ENCODE assay signal across 8 cellular contexts in the genomic region with DNA sequence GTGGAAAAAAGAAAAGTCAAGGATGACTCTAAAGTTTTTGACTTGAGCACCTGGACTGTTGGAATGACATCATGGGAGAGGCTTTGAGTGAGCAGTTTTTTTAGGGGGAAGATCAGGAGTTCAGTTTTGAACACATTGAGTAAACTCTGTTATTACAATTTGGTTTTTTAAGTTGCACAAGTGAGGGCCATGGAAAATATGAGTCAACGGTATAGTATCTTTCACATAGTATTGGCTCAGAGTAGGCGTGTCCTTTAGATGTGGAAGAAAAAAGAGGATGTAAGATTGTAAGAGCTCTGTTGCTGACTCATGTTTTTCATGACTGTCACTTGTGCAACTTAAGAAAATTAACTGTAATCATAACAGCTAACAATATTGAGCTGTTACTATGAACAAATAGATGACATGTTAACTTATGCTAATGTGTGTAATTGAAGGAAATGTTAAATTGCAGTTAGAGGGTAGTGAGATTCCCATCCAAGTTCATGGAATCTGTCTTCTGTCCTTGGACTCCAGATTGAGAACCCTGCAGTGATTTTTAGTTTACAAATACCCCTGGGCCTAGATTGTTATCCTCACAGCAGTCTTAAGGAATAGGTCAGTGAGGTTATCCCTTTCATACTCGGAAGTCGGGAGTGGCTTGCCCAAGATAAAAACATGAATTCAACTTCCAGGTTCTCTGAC. TPM values are rescaled to one million over a fixed set of nuclear protein-coding genes. Genes with fewer than 3 reads are reported as not detected.
A peak's percentile ranks its signal among the peaks of the same experiment; 100 is the strongest.
DNase-seq lines count a peak whose midpoint lies in the region; ATAC-seq and TF ChIP-seq lines count a peak whose summit lies in the region.

No MANE protein-coding gene starts in this region.

- no peaks in the 10 kb centered on the region for H3K9me3 Mint-ChIP-seq in neural progenitor cell

- H3F3A ChIP-seq in neural progenitor cell (ENCODE audit: low read depth): no peaks in the 10 kb centered on the region

- no peak overlapping the region for H3K4me3 ChIP-seq in SK-N-MC
- no peak overlapping the region for H3K4me3 ChIP-seq in fibroblast of lung (replicated peaks in 1 of 4; ENCODE audit: control extremely low read depth in 1 of 4, insufficient read depth in 1 of 4, low read depth in 3 of 4, low read length in 4 of 4)
- H3K4me3 ChIP-seq in skeletal muscle cell (ENCODE audit: low read depth, low read length): no peak overlapping the region
- no peak overlapping the region for H3K4me3 ChIP-seq in neural progenitor cell

- no peaks in the 10 kb centered on the region for H3K36me3 Mint-ChIP-seq in neural progenitor cell

- H3K9ac ChIP-seq in SK-N-MC (ENCODE audit: insufficient read length) (no peak overlapping the region), fibroblast of lung (ENCODE audit: insufficient read depth, low read length) (no peak overlapping the region), neural progenitor cell (no peak overlapping the region)

- H3K4me2 ChIP-seq in fibroblast of lung (ENCODE audit: extremely low read depth, insufficient read depth, low read length) (peak overlapping the region; percentile 13), neural progenitor cell (no peak overlapping the region)

- H3K27me3 ChIP-seq in fibroblast of lung (ENCODE audit: control insufficient read depth, insufficient read depth, low read length) (no peaks in the 10 kb centered on the region), neural progenitor cell (no peaks in the 10 kb centered on the region)

- no peaks in the 10 kb centered on the region for H3K9me3 ChIP-seq in SK-N-MC (ENCODE audit: low read depth, low read length)
- no peaks in the 10 kb centered on the region for H3K9me3 ChIP-seq in fibroblast of lung (ENCODE audit: control insufficient read depth, insufficient read depth, low read depth, low read length)
- H3K9me3 ChIP-seq in neural progenitor cell (ENCODE audit: low read depth): no peaks in the 10 kb centered on the region

- H4K20me1 ChIP-seq in fibroblast of lung (ENCODE audit: control insufficient read depth, extremely low read depth, insufficient read depth, low read length): no peaks in the 10 kb centered on the region
- no peaks in the 10 kb centered on the region for H4K20me1 ChIP-seq in neural progenitor cell (ENCODE audit: low read depth)

- peak; percentile 77 for DNase-seq in COLO829 (ENCODE audit: low spot score)
- DNase-seq in SK-N-MC (ENCODE audit: low read depth, low spot score): peak; percentile 35
- DNase-seq in fibroblast of lung (ENCODE audit: low read depth in 2 of 2): peak; percentile 98 to 100
- peak; percentile 99 for DNase-seq in skeletal muscle cell (ENCODE audit: low read depth)
- DNase-seq in neural progenitor cell (ENCODE audit: low spot score): no peak
- DNase-seq in DMS79 treated with DMSO at 0.1 percent for 48 hours (lab: John Stamatoyannopoulos, UW): no peak

- H3K4me3 Mint-ChIP-seq in neural progenitor cell: no peak overlapping the region

- peaks cover 17% of the 10 kb centered on the region for H3K4me1 ChIP-seq in fibroblast of lung (ENCODE audit: control insufficient read depth, extremely low read depth, insufficient read depth, low read length)
- no peaks in the 10 kb centered on the region for H3K4me1 ChIP-seq in neural progenitor cell

- H3K27ac ChIP-seq in SK-N-MC (no peak overlapping the region), fibroblast of lung (ENCODE audit: insufficient read depth, low read length) (peak overlapping the region; percentile 91), neural progenitor cell (no peak overlapping the region)

- no peak overlapping the region for H2AFZ ChIP-seq in fibroblast of lung (ENCODE audit: low read length)
- H2AFZ ChIP-seq in neural progenitor cell (replicated peaks): no peak overlapping the region

- peak; percentile 89 for ATAC-seq in GM19324 (IDR thresholded peaks at IDR 0.05; ENCODE audit: low FRiP score, unreplicated experiment)
- peak; percentile 92 for ATAC-seq in HG03175 (IDR thresholded peaks at IDR 0.05; ENCODE audit: unreplicated experiment)

- TF ChIP-seq CTCF in fibroblast of lung (conservative IDR thresholded peaks at IDR 0.05 in 1 of 2, IDR thresholded peaks at IDR 0.05 in 1 of 2; ENCODE audit: low read depth in 1 of 2, low read length in 2 of 2) (no peak), neural progenitor cell (IDR thresholded peaks at IDR 0.05) (no peak)

- no peaks in the 10 kb centered on the region for H3K27me3 Mint-ChIP-seq in neural progenitor cell (ENCODE audit: insufficient read depth, low read depth)

- peaks cover 2% of the 10 kb centered on the region for H3K4me1 Mint-ChIP-seq in neural progenitor cell

- H3K27ac Mint-ChIP-seq in neural progenitor cell: no peak overlapping the region

- H3K36me3 ChIP-seq in SK-N-MC (ENCODE audit: insufficient read depth, low read length): no peaks in the 10 kb centered on the region
- H3K36me3 ChIP-seq in fibroblast of lung (ENCODE audit: control insufficient read depth, insufficient read depth, low read length): no peaks in the 10 kb centered on the region
- H3K36me3 ChIP-seq in neural progenitor cell: no peaks in the 10 kb centered on the region

- H3K79me2 ChIP-seq in fibroblast of lung (ENCODE audit: control insufficient read depth, insufficient read depth, low read length) (no peaks in the 10 kb centered on the region), neural progenitor cell (ENCODE audit: low read depth) (no peaks in the 10 kb centered on the region)

RNA-seq across cellular contexts. Expression of a gene that starts 48.1 kb away (rescaled TPM):
- total RNA-seq in fibroblast of lung (101 and 141 TPM in 2 replicates), neural progenitor cell (ENCODE audit: low replicate concordance) (97.5 and 177 TPM in 2 replicates)
- polyA plus RNA-seq in fibroblast of lung: 43.0 and 64.3 TPM in 2 replicates
- polyA plus RNA-seq in fibroblast of lung (2012): 39.8 and 57.0 TPM in 2 replicates
- polyA minus RNA-seq in fibroblast of lung (ENCODE audit: low replicate concordance): 7.4 and 17.9 TPM in 2 replicates

Comparison
In these comparisons a context has a peak if more than half of its experiments do, and no peak if none do; other contexts are left out.
1. DNase-seq: peak in COLO829 (single experiment), SK-N-MC (single experiment), fibroblast of lung (2 of 2) and skeletal muscle cell (single experiment); none in neural progenitor cell (single experiment) and DMS79 treated with DMSO at 0.1 percent for 48 hours (single experiment).